Comparison of ENCODE assay signal across 14 cellular contexts in genomic region chr12:116166306-116166705, GRCh38.
DNase-seq lines count a peak whose midpoint lies in the region; ATAC-seq and TF ChIP-seq lines count a peak whose summit lies in the region.
"Had no signal": no experiment of that assay in that cellular context is flagged by ENCODE, and none has a peak within 500 bp of the region (broad histone marks: within the 10 kb centered on the region; RNA-seq: fewer than 3 reads in every experiment).

No MANE protein-coding gene starts in this region.

- H3K27me3 Mint-ChIP-seq in T-helper 17 cell = no peaks in the 10 kb centered on the region
- H3K27me3 Mint-ChIP-seq: CD4-positive, CD25-positive, alpha-beta regulatory T cell had no signal

- TF ChIP-seq CTCF in fibroblast of the aortic adventitia (IDR thresholded peaks at IDR 0.05; ENCODE audit: insufficient read depth, low read length) = no peak

- no peaks in the 10 kb centered on the region for H3K27me3 ChIP-seq in aorta (ENCODE audit: control insufficient read depth in 1 of 2, insufficient read depth in 2 of 2, low read length in 1 of 2)

- intact Hi-C loops in left ventricle myocardium superior (cut with micrococcal nuclease) = no loop called here
- intact Hi-C loops in left cardiac atrium (cut with DNase I) = no loop called here
- intact Hi-C loops in aorta (cut with DNase I) = no loop called here

- H3K36me3 ChIP-seq in aorta (ENCODE audit: control insufficient read depth in 1 of 2, insufficient read depth in 2 of 2, low read length in 1 of 2) = no peaks in the 10 kb centered on the region

- no peaks in the 10 kb centered on the region for H3K36me3 Mint-ChIP-seq in T-helper 17 cell (ENCODE audit: low read depth)

- H3K9me3 ChIP-seq in T-helper 17 cell (ENCODE audit: control insufficient read depth, low read length, poor library complexity, severe bottlenecking) (no peaks in the 10 kb centered on the region), aorta (ENCODE audit: control insufficient read depth, low read length) (no peaks in the 10 kb centered on the region)

- peak overlapping the region; percentile 72 for H3K27ac Mint-ChIP-seq in T-helper 17 cell

- H3K4me1 ChIP-seq in aorta (ENCODE audit: control insufficient read depth in 1 of 2, insufficient read depth in 2 of 2, low read length in 2 of 2) = peaks cover 2 to 15% of the 10 kb centered on the region in 2 donors

- peak overlapping the region; percentile 29 to 81 for H3K27ac ChIP-seq in aorta (ENCODE audit: low read depth in 1 of 2, low read length in 2 of 2)

- no peak overlapping the region for H3K4me3 Mint-ChIP-seq in T-helper 17 cell

- WGBS in aorta, 2 donors = 11 to 12% methylated on average over 5 of the region's 5 CpGs

- ATAC-seq in left ventricle myocardium superior (peak; percentile 11), left cardiac atrium (no peak), T-helper 17 cell (no peak), aorta (ENCODE audit: low FRiP score) (peak; percentile 46)
- ATAC-seq: Right ventricle myocardium inferior had no signal

- DNase-seq in left ventricle myocardium superior (no peak), left cardiac atrium (no peak), T-helper 17 cell (no peak), fibroblast of the aortic adventitia (ENCODE audit: low read depth) (peak; percentile 51), aorta (peak in 1 of 2 donors; percentile 55), AML-193 (lab: John Stamatoyannopoulos, UW) (no peak), cerebellum (ENCODE audit: low spot score) (no peak), NCI-H1436 treated with DMSO at 0.1 percent for 48 hours (lab: John Stamatoyannopoulos, UW) (no peak)
- DNase-seq: CD4-positive, CD25-positive, alpha-beta regulatory T cell; GDM1; IMR-90; NCI-H1048; NCI-H1694 had no signal

- H3K4me3 ChIP-seq in fibroblast of the aortic adventitia (ENCODE audit: low read depth, low read length) (no peak overlapping the region), aorta (ENCODE audit: low read length in 2 of 2) (no peak overlapping the region)

- H3K4me1 Mint-ChIP-seq in T-helper 17 cell = peaks cover 28% of the 10 kb centered on the region

Comparison
In these comparisons a context has a peak if more than half of its experiments do, and no peak if none do; other contexts are left out.
1. ATAC-seq: peak in left ventricle myocardium superior (single experiment) and aorta (single experiment); none in left cardiac atrium (0 of 2) and T-helper 17 cell (single experiment).